In genomic region chr7:69677054-69677847, GRCh38 we compare ENCODE assay signal across 13 cellular contexts.
DNase-seq lines count a peak whose midpoint lies in the region; ATAC-seq and FAIRE-seq lines count a peak whose summit lies in the region.
"Had no signal": no experiment of that assay in that cellular context is flagged by ENCODE, and none has a peak within 500 bp of the region (broad histone marks: within the 10 kb centered on the region; RNA-seq: fewer than 3 reads in every experiment).

No MANE protein-coding gene starts in this region.

- whole genome bisulfite sequencing in mesodermal cell (ENCODE audit: insufficient coverage in 2 of 2), 2 experiments = 30 to 60% methylated on average over 1 to 2 of the region's 4 CpGs

- DNase-seq in AML-193 (lab: John Stamatoyannopoulos, UW) (peak; percentile 10 to 11), GM19239 (ENCODE audit: insufficient read length, low spot score) (no peak), SK-N-MC (ENCODE audit: low read depth, low spot score) (no peak), T-helper 17 cell (no peak), Ammon's horn (ENCODE audit: low spot score) (no peak), EL (no peak)
- DNase-seq in effector memory CD4-positive, alpha-beta T cell = no peak
- DNase-seq: caudate nucleus; DMS79 treated with DMSO at 0.1 percent for 48 hours; HCEC 1CT; stimulated activated naive CD8-positive, alpha-beta T cell treated with anti-CD3 and anti-CD28 coated beads, Interleukin-15, amount 100 ng/mL, for 72 hours had no signal

- H3K27ac Mint-ChIP-seq in T-helper 17 cell = no peak overlapping the region
- H3K27ac Mint-ChIP-seq: IgD-negative memory B cell; stimulated activated naive CD8-positive, alpha-beta T cell treated with anti-CD3 and anti-CD28 coated beads, Interleukin-15, amount 100 ng/mL, for 72 hours had no signal

- FAIRE-seq in GM19239 (lab: Jason Lieb, UNC) = peak; percentile 18

- H3K36me3 Mint-ChIP-seq in T-helper 17 cell (ENCODE audit: low read depth) = no peaks in the 10 kb centered on the region
- H3K36me3 Mint-ChIP-seq: IgD-negative memory B cell had no signal

- peaks cover 16% of the 10 kb centered on the region for H3K4me1 ChIP-seq in mesodermal cell (ENCODE audit: control insufficient read depth, insufficient read depth, low read length, poor library complexity, severe bottlenecking)
- no peaks in the 10 kb centered on the region for H3K4me1 ChIP-seq in effector memory CD4-positive, alpha-beta T cell (ENCODE audit: control insufficient read depth, insufficient read depth, low read length, poor library complexity, severe bottlenecking)

- H3K4me3 Mint-ChIP-seq in T-helper 17 cell = no peak overlapping the region
- H3K4me3 Mint-ChIP-seq: IgD-negative memory B cell; stimulated activated naive CD8-positive, alpha-beta T cell treated with anti-CD3 and anti-CD28 coated beads, Interleukin-15, amount 100 ng/mL, for 72 hours had no signal

- no peaks in the 10 kb centered on the region for H3K27me3 ChIP-seq in effector memory CD4-positive, alpha-beta T cell (replicated peaks; ENCODE audit: control insufficient read depth, insufficient read depth, low read length, poor library complexity, severe bottlenecking)

- H3K4me1 Mint-ChIP-seq in T-helper 17 cell = no peaks in the 10 kb centered on the region
- H3K4me1 Mint-ChIP-seq: stimulated activated naive CD8-positive, alpha-beta T cell treated with anti-CD3 and anti-CD28 coated beads, Interleukin-15, amount 100 ng/mL, for 72 hours had no signal

- H3K9me3 ChIP-seq in SK-N-MC (ENCODE audit: low read depth, low read length) = no peaks in the 10 kb centered on the region
- H3K9me3 ChIP-seq in mesodermal cell (ENCODE audit: control insufficient read depth, low read length) = no peaks in the 10 kb centered on the region
- no peaks in the 10 kb centered on the region for H3K9me3 ChIP-seq in T-helper 17 cell (ENCODE audit: control insufficient read depth, low read length, poor library complexity, severe bottlenecking)
- H3K9me3 ChIP-seq in effector memory CD4-positive, alpha-beta T cell (ENCODE audit: control insufficient read depth, low read length) = no peaks in the 10 kb centered on the region

- no peaks in the 10 kb centered on the region for H3K36me3 ChIP-seq in SK-N-MC (ENCODE audit: insufficient read depth, low read length)
- no peaks in the 10 kb centered on the region for H3K36me3 ChIP-seq in mesodermal cell (ENCODE audit: control insufficient read depth, insufficient read depth, low read length)
- H3K36me3 ChIP-seq in effector memory CD4-positive, alpha-beta T cell (ENCODE audit: control insufficient read depth, insufficient read depth, low read length) = no peaks in the 10 kb centered on the region

- H3K9ac ChIP-seq in SK-N-MC (ENCODE audit: insufficient read length) = peak overlapping the region; percentile 2

- peak overlapping the region; percentile 62 for H3K4me3 ChIP-seq in SK-N-MC
- H3K4me3 ChIP-seq in mesodermal cell (ENCODE audit: extremely low read depth, insufficient read depth, low read length, poor library complexity, severe bottlenecking) = no peak overlapping the region
- no peak overlapping the region for H3K4me3 ChIP-seq in effector memory CD4-positive, alpha-beta T cell (ENCODE audit: insufficient read depth, low read depth, low read length, poor library complexity, severe bottlenecking)

- no peak for ATAC-seq in T-helper 17 cell
- ATAC-seq: stimulated activated naive CD8-positive, alpha-beta T cell treated with anti-CD3 and anti-CD28 coated beads, Interleukin-15, amount 100 ng/mL, for 72 hours had no signal

- H3K27ac ChIP-seq in SK-N-MC = peak overlapping the region; percentile 80
- peak overlapping the region; percentile 1 for H3K27ac ChIP-seq in mesodermal cell (ENCODE audit: low read depth, low read length, severe bottlenecking)
- no peak overlapping the region for H3K27ac ChIP-seq in effector memory CD4-positive, alpha-beta T cell (ENCODE audit: insufficient read depth, low read length, poor library complexity, severe bottlenecking)

- H3K27me3 Mint-ChIP-seq in T-helper 17 cell = no peaks in the 10 kb centered on the region
- H3K27me3 Mint-ChIP-seq: IgD-negative memory B cell had no signal

Comparison
In these comparisons a context has a peak if more than half of its experiments do, and no peak if none do; other contexts are left out.
1. DNase-seq: peak in AML-193 (2 of 2); none in GM19239 (single experiment), SK-N-MC (single experiment), T-helper 17 cell (0 of 3), Ammon's horn (single experiment), effector memory CD4-positive, alpha-beta T cell (0 of 3) and EL (single experiment).